Comparison of ENCODE assay signal across 8 cellular contexts in the genomic region with DNA sequence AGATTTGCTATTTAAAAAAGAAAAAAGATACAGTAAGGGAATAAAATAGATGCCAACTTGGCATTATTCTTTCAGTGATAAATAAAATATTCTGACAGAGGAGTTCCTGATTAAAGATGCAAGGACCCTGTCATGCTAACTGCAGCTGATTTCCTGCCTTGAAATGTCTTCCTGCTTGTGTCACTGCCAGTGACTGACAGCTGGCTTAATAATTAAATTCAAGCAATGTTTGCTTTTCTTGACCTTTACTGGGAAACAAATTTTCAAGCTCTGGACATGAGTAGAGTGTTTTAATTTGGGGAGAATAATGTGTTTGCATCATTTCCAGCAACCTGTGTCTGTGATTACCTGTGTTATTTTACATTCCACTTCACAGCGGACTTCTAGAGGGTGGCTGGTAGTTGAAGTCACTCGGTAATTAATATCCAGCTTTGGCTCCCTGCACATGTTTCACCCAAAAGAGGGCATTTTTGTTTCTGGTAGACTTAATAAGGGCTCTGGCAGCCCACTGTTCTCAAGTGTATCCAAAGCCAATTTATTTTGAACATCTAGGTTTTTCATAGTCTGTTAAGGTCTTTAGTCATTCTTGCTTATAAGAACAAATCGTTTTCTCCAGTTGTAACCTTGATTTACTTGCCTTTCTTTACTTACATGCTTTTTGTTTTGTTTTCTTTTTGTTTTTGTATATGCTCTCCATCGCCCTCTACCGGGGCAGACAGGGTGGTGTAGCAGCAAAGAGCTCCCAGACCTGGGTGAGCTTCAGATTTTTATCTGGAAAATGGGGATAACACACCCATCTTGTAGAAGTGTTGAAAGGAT. TPM values are rescaled to one million over a fixed set of nuclear protein-coding genes. Genes with fewer than 3 reads are reported as not detected.
DNase-seq lines count a peak whose midpoint lies in the region; ATAC-seq lines count a peak whose summit lies in the region.

No MANE protein-coding gene starts in this region.

- H3K27ac ChIP-seq in iPS DF 6.9 (ENCODE audit: low read length) = no peak overlapping the region

- no peaks in the 10 kb centered on the region for H3K36me3 Mint-ChIP-seq in activated naive CD8-positive, alpha-beta T cell treated with anti-CD3 and anti-CD28 coated beads, Interleukin-2, amount 50 U/mL, for 24 hours (ENCODE audit: low read depth)

- no peaks in the 10 kb centered on the region for H3K9me3 ChIP-seq in iPS DF 6.9 (ENCODE audit: control insufficient read depth, insufficient read depth, low read length)

- H3K36me3 ChIP-seq in iPS DF 6.9 (ENCODE audit: control insufficient read depth, insufficient read depth, low read length) = no peaks in the 10 kb centered on the region

- H3K4me3 ChIP-seq in iPS DF 6.9 (ENCODE audit: low read length) = no peak overlapping the region

- H3K27me3 ChIP-seq in iPS DF 6.9 (ENCODE audit: control insufficient read depth, insufficient read depth, low read length) = no peaks in the 10 kb centered on the region

- no peaks in the 10 kb centered on the region for H3K4me1 ChIP-seq in iPS DF 6.9 (ENCODE audit: control insufficient read depth, insufficient read depth, low read length)

- peak; percentile 89 for ATAC-seq in HG03354 (IDR thresholded peaks at IDR 0.05; ENCODE audit: poor library complexity, severe bottlenecking, unreplicated experiment)
- no peak for ATAC-seq in activated naive CD8-positive, alpha-beta T cell treated with anti-CD3 and anti-CD28 coated beads, Interleukin-2, amount 50 U/mL, for 24 hours

- no peak overlapping the region for H3K4me3 Mint-ChIP-seq in activated naive CD8-positive, alpha-beta T cell treated with anti-CD3 and anti-CD28 coated beads, Interleukin-2, amount 50 U/mL, for 24 hours

- peak; percentile 14 for DNase-seq in NK-92 treated with Interleukin-12 subunit alpha and Interleukin-12 subunit beta, amount 100 ng/mL, for 24 hours (lab: John Stamatoyannopoulos, UW)
- DNase-seq in NK-92 (lab: John Stamatoyannopoulos, UW; ENCODE audit: unreplicated experiment) = no peak
- peak; percentile 54 for DNase-seq in SK-N-DZ (ENCODE audit: low spot score)
- DNase-seq in activated naive CD8-positive, alpha-beta T cell treated with anti-CD3 and anti-CD28 coated beads, Interleukin-2, amount 50 U/mL, for 24 hours = peak; percentile 46
- DNase-seq in iPS DF 6.9 (ENCODE audit: low read depth, low spot score) = peak; percentile 18
- peak; percentile 27 for DNase-seq in stimulated activated CD4-positive, alpha-beta T cell treated with anti-CD3 and anti-CD28 coated beads, Interleukin-1b, Interleukin-23, amount 100 ng/mL, for 48 hours
- DNase-seq in COR-L47 (lab: John Stamatoyannopoulos, UW) = no peak

- peaks cover 12% of the 10 kb centered on the region for H3K27me3 Mint-ChIP-seq in activated naive CD8-positive, alpha-beta T cell treated with anti-CD3 and anti-CD28 coated beads, Interleukin-2, amount 50 U/mL, for 24 hours

- peaks cover 8% of the 10 kb centered on the region for H3K9me3 Mint-ChIP-seq in activated naive CD8-positive, alpha-beta T cell treated with anti-CD3 and anti-CD28 coated beads, Interleukin-2, amount 50 U/mL, for 24 hours

- no peak overlapping the region for H3K27ac Mint-ChIP-seq in activated naive CD8-positive, alpha-beta T cell treated with anti-CD3 and anti-CD28 coated beads, Interleukin-2, amount 50 U/mL, for 24 hours

- H3K4me1 Mint-ChIP-seq in activated naive CD8-positive, alpha-beta T cell treated with anti-CD3 and anti-CD28 coated beads, Interleukin-2, amount 50 U/mL, for 24 hours = peaks cover 17% of the 10 kb centered on the region

- no CpG with 5 or more reads among the region's 5 CpGs for WGBS in iPS DF 6.9 (ENCODE audit: insufficient coverage, insufficient read length)

RNA-seq across cellular contexts. Expression of a gene that starts 48.5 kb away (rescaled TPM):
- polyA plus RNA-seq in SK-N-DZ (2014; cell fraction: cytosol; rRNA removed) = 2.7 and 3.9 TPM in 2 replicates
- 0.46 and 1.3 TPM in 2 replicates for polyA plus RNA-seq in SK-N-DZ (2014; cell fraction: nucleus; rRNA removed)

Comparison
In these comparisons a context has a peak if more than half of its experiments do, and no peak if none do; other contexts are left out.
1. DNase-seq: peak in NK-92 treated with Interleukin-12 subunit alpha and Interleukin-12 subunit beta, amount 100 ng/mL, for 24 hours (single experiment), SK-N-DZ (single experiment), activated naive CD8-positive, alpha-beta T cell treated with anti-CD3 and anti-CD28 coated beads, Interleukin-2, amount 50 U/mL, for 24 hours (single experiment), iPS DF 6.9 (single experiment) and stimulated activated CD4-positive, alpha-beta T cell treated with anti-CD3 and anti-CD28 coated beads, Interleukin-1b, Interleukin-23, amount 100 ng/mL, for 48 hours (single experiment); none in NK-92 (single experiment) and COR-L47 (single experiment).